ENCODE assay signal across 31 cellular contexts in genomic region chr18:75639468-75639831, GRCh38.
DNase-seq lines count a peak whose midpoint lies in the region; ATAC-seq and TF ChIP-seq lines count a peak whose summit lies in the region.
"Had no signal": no experiment of that assay in that cellular context is flagged by ENCODE, and none has a peak within 500 bp of the region (broad histone marks: within the 10 kb centered on the region; RNA-seq: fewer than 3 reads in every experiment).

No MANE protein-coding gene starts in this region.

- peaks cover 0 to 12% (median 3%) of the 10 kb centered on the region in 4 donors for H3K4me1 ChIP-seq in transverse colon
- H3K4me1 ChIP-seq: breast epithelium, HAP-1 had no signal

- peak overlapping the region in 52 of 59 donors; percentile 38 to 91 (median 80) for H3K27ac ChIP-seq in dorsolateral prefrontal cortex
- peak overlapping the region in 3 of 4 donors; percentile 61 to 79 (median 75) for H3K27ac ChIP-seq in transverse colon
- H3K27ac ChIP-seq: breast epithelium, ovary had no signal

- no peak overlapping the region for H3K4me3 ChIP-seq in MG63
- H3K4me3 ChIP-seq in dorsolateral prefrontal cortex: peak overlapping the region in 43 of 59 donors; percentile 18 to 71 (median 53)
- H3K4me3 ChIP-seq in transverse colon: no peak overlapping the region
- H3K4me3 ChIP-seq: HAP-1 had no signal

- peaks cover 7% of the 10 kb centered on the region for H3K9me3 Mint-ChIP-seq in nephron
- H3K9me3 Mint-ChIP-seq: activated naive CD4-positive, alpha-beta T cell treated with anti-CD3 and anti-CD28 coated beads for 36 hours; activated T-helper 1 cell treated with anti-CD3 and anti-CD28 coated beads, Interleukin-12 subunit alpha, Interleukin-12 subunit beta, Interleukin-2, Interleukin-4 antibody, amounts not matched to agents 30 ng/mL and 10 ng/mL and 1 ng/mL, durations not matched to agents 14 hours and 24 hours and 36 hours; effector memory CD8-positive, alpha-beta T cell; stimulated activated effector memory CD8-positive, alpha-beta T cell treated with anti-CD3 and anti-CD28 coated beads, Interleukin-12 subunit alpha, Interleukin-12 subunit beta, amount 100 ng/mL, for 72 hours had no signal

- WGBS in transverse colon (ENCODE audit: low coverage in 1 of 2), 2 donors: 27 to 50% methylated on average over 4 to 8 of the region's 8 CpGs

- peak overlapping the region; percentile 96 to 99 (median 98) for H3K27ac Mint-ChIP-seq in nephron
- H3K27ac Mint-ChIP-seq: activated CD8-positive, alpha-beta memory T cell treated with anti-CD3 and anti-CD28 coated beads, Interleukin-2, amount 10 ng/mL, durations not matched to agents 7 days and 5 days; activated naive CD4-positive, alpha-beta T cell treated with anti-CD3 and anti-CD28 coated beads for 36 hours; activated T-helper 1 cell treated with anti-CD3 and anti-CD28 coated beads, Interleukin-12 subunit alpha, Interleukin-12 subunit beta, Interleukin-2, Interleukin-4 antibody, amounts not matched to agents 30 ng/mL and 10 ng/mL and 1 ng/mL, durations not matched to agents 14 hours and 24 hours and 36 hours; CD4-positive, alpha-beta memory T cell; effector memory CD8-positive, alpha-beta T cell; IgD-negative memory B cell; naive thymus-derived CD4-positive, alpha-beta T cell; stimulated activated effector memory CD8-positive, alpha-beta T cell treated with anti-CD3 and anti-CD28 coated beads, Interleukin-12 subunit alpha, Interleukin-12 subunit beta, amount 100 ng/mL, for 72 hours; WTC11 had no signal

- TF ChIP-seq EP300 in transverse colon (IDR thresholded peaks at IDR 0.05; ENCODE audit: low read depth): no peak

- in situ Hi-C loops in transverse colon (cut with MboI; ENCODE audit: low pct_ligation_motif_present in 1 of 4, low pct_unique_long_range_greater_than_20kb in 1 of 4, low sequenced_read_pairs in 3 of 4): loop anchor here in 1 of 4 donors (25.0 kb wide), 1 partner anchor 98 kb away; no protein-coding TSS in a partner anchor

- no peak for ATAC-seq in GM21526 (IDR thresholded peaks at IDR 0.05; ENCODE audit: low FRiP score, unreplicated experiment)
- ATAC-seq: activated CD8-positive, alpha-beta memory T cell treated with anti-CD3 and anti-CD28 coated beads, Interleukin-2, amount 10 ng/mL, durations not matched to agents 7 days and 5 days; effector memory CD8-positive, alpha-beta T cell; naive thymus-derived CD4-positive, alpha-beta T cell; Panc1; stimulated activated effector memory CD8-positive, alpha-beta T cell treated with anti-CD3 and anti-CD28 coated beads, Interleukin-12 subunit alpha, Interleukin-12 subunit beta, amount 100 ng/mL, for 72 hours had no signal

- peaks cover 11% of the 10 kb centered on the region for H3K27me3 Mint-ChIP-seq in nephron (ENCODE audit: low read depth)
- H3K27me3 Mint-ChIP-seq: activated CD8-positive, alpha-beta memory T cell treated with anti-CD3 and anti-CD28 coated beads, Interleukin-2, amount 10 ng/mL, durations not matched to agents 7 days and 5 days; IgD-negative memory B cell had no signal

- H3K27me3 ChIP-seq in MG63 (no peaks in the 10 kb centered on the region), dorsolateral prefrontal cortex (no peaks in the 10 kb centered on the region), transverse colon (no peaks in the 10 kb centered on the region)
- H3K27me3 ChIP-seq: breast epithelium, ovary had no signal

- H3K4me3 Mint-ChIP-seq in nephron: peak overlapping the region in 2 of 3 experiments; percentile 68 to 76
- H3K4me3 Mint-ChIP-seq: activated CD8-positive, alpha-beta memory T cell treated with anti-CD3 and anti-CD28 coated beads, Interleukin-2, amount 10 ng/mL, durations not matched to agents 7 days and 5 days; activated naive CD4-positive, alpha-beta T cell treated with anti-CD3 and anti-CD28 coated beads for 36 hours; activated T-helper 1 cell treated with anti-CD3 and anti-CD28 coated beads, Interleukin-12 subunit alpha, Interleukin-12 subunit beta, Interleukin-2, Interleukin-4 antibody, amounts not matched to agents 30 ng/mL and 10 ng/mL and 1 ng/mL, durations not matched to agents 14 hours and 24 hours and 36 hours; CD4-positive, alpha-beta memory T cell; effector memory CD8-positive, alpha-beta T cell; IgD-negative memory B cell; naive thymus-derived CD4-positive, alpha-beta T cell; stimulated activated effector memory CD8-positive, alpha-beta T cell treated with anti-CD3 and anti-CD28 coated beads, Interleukin-12 subunit alpha, Interleukin-12 subunit beta, amount 100 ng/mL, for 72 hours had no signal

- H3K9me3 ChIP-seq in MG63: no peaks in the 10 kb centered on the region
- no peaks in the 10 kb centered on the region for H3K9me3 ChIP-seq in transverse colon
- H3K9me3 ChIP-seq: breast epithelium, HAP-1, ovary had no signal

- no peak for TF ChIP-seq POLR2A in transverse colon (IDR thresholded peaks at IDR 0.05)

- intact Hi-C loops in dorsolateral prefrontal cortex (cut with DNase I): loop anchor here in 1 of 2 donors (5.0 kb wide), 1 partner anchor 88 kb away; no protein-coding TSS in a partner anchor
- intact Hi-C loops in transverse colon (cut with DNase I; ENCODE audit: low total_unique reads): no loop called here

- H3K4me1 Mint-ChIP-seq in nephron: peaks cover 44% of the 10 kb centered on the region
- H3K4me1 Mint-ChIP-seq: activated CD8-positive, alpha-beta memory T cell treated with anti-CD3 and anti-CD28 coated beads, Interleukin-2, amount 10 ng/mL, durations not matched to agents 7 days and 5 days; CD4-positive, alpha-beta memory T cell; IgD-negative memory B cell; stimulated activated effector memory CD8-positive, alpha-beta T cell treated with anti-CD3 and anti-CD28 coated beads, Interleukin-12 subunit alpha, Interleukin-12 subunit beta, amount 100 ng/mL, for 72 hours had no signal

- TF ChIP-seq CTCF in dorsolateral prefrontal cortex (IDR thresholded peaks at IDR 0.05 in 54 of 56, conservative IDR thresholded peaks at IDR 0.05 in 2 of 56; ENCODE audit: low read depth in 1 of 56, partially characterized antibody in 56 of 56): no peak
- no peak for TF ChIP-seq CTCF in nephron (IDR thresholded peaks at IDR 0.05; ENCODE audit: unreplicated experiment in 3 of 3)
- TF ChIP-seq CTCF in transverse colon (IDR thresholded peaks at IDR 0.05): no peak

- DNase-seq in MG63: peak; percentile 12
- no peak for DNase-seq in dorsolateral prefrontal cortex
- DNase-seq in transverse colon: peak; percentile 18
- no peak for DNase-seq in AG08395 (ENCODE audit: low spot score)
- DNase-seq in activated CD8-positive, alpha-beta memory T cell treated with anti-CD3 and anti-CD28 coated beads, Interleukin-2, amount 50 U/mL, for 48 hours: no peak
- DNase-seq: activated CD8-positive, alpha-beta memory T cell treated with anti-CD3 and anti-CD28 coated beads, Interleukin-2, amount 10 ng/mL, durations not matched to agents 7 days and 5 days; activated naive CD4-positive, alpha-beta T cell treated with anti-CD3 and anti-CD28 coated beads for 36 hours; CD4-positive, alpha-beta memory T cell; DMS153; effector memory CD8-positive, alpha-beta T cell; GDM1; left cardiac atrium; naive thymus-derived CD4-positive, alpha-beta T cell; NCI-H1048; NCI-H1694 treated with DMSO at 0.1 percent for 48 hours; NCI-H2171; NCI-H524; SIG-M5; stimulated activated CD4-positive, alpha-beta T cell treated with anti-CD3 and anti-CD28 coated beads, Interleukin-2, amount 100 ng/mL, for 48 hours; SW 1271; T-helper 9 cell had no signal

- H3K36me3 Mint-ChIP-seq in nephron (ENCODE audit: low read depth): no peaks in the 10 kb centered on the region
- H3K36me3 Mint-ChIP-seq: activated CD8-positive, alpha-beta memory T cell treated with anti-CD3 and anti-CD28 coated beads, Interleukin-2, amount 10 ng/mL, durations not matched to agents 7 days and 5 days; CD4-positive, alpha-beta memory T cell; IgD-negative memory B cell; naive thymus-derived CD4-positive, alpha-beta T cell; stimulated activated effector memory CD8-positive, alpha-beta T cell treated with anti-CD3 and anti-CD28 coated beads, Interleukin-12 subunit alpha, Interleukin-12 subunit beta, amount 100 ng/mL, for 72 hours; WTC11 had no signal

- no peaks in the 10 kb centered on the region for H3K36me3 ChIP-seq in MG63
- H3K36me3 ChIP-seq in transverse colon: no peaks in the 10 kb centered on the region
- H3K36me3 ChIP-seq: breast epithelium, HAP-1, ovary had no signal

Comparison
In these comparisons a context has a peak if more than half of its experiments do, and no peak if none do; other contexts are left out.
1. DNase-seq: peak in MG63 (single experiment) and transverse colon (single experiment); none in dorsolateral prefrontal cortex (0 of 10), AG08395 (single experiment) and activated CD8-positive, alpha-beta memory T cell treated with anti-CD3 and anti-CD28 coated beads, Interleukin-2, amount 50 U/mL, for 48 hours (single experiment).
2. H3K4me3 ChIP-seq: peak in dorsolateral prefrontal cortex (43 of 59); none in MG63 (single experiment) and transverse colon (0 of 4).